8 cellular contexts compared by ENCODE assay signal in genomic region chr17:3695723-3696411, GRCh38. TPM values are rescaled to one million over a fixed set of nuclear protein-coding genes. Genes with fewer than 3 reads are reported as not detected.
DNase-seq lines count a peak whose midpoint lies in the region; ATAC-seq and TF ChIP-seq lines count a peak whose summit lies in the region.

Gene P2RX5, minus strand, starts transcription at chr17:3696155. Its CDS starts 150 bp downstream, at chr17:3696005.

- H3K9me3 ChIP-seq in MM.1S (replicated peaks; ENCODE audit: insufficient read depth, low read length) (no peaks in the 10 kb centered on the region), osteoblast (ENCODE audit: low read depth, low read length) (peaks cover 4% of the 10 kb centered on the region)

- H3K79me2 ChIP-seq in MM.1S (ENCODE audit: low read length) (peaks cover 47% of the 10 kb centered on the region), osteoblast (ENCODE audit: insufficient read depth, low read length) (no peaks in the 10 kb centered on the region)

- H3K4me2 ChIP-seq in MM.1S (ENCODE audit: low read depth, low read length) (peak within 1 kb of the TSS; percentile 94), osteoblast (ENCODE audit: insufficient read depth, low read length) (peak within 1 kb of the TSS; percentile 90)

- TF ChIP-seq CTCF in MM.1S (IDR thresholded peaks at IDR 0.05; ENCODE audit: low read length) (no peak), fibroblast of villous mesenchyme (IDR thresholded peaks at IDR 0.05; ENCODE audit: insufficient read depth, low read depth, low read length) (no peak), osteoblast (IDR thresholded peaks at IDR 0.05; ENCODE audit: extremely low read depth, low read depth, low read length) (no peak)

- H3K27ac ChIP-seq in MM.1S (ENCODE audit: low read length) (peak within 1 kb of the TSS; percentile 35; the same call in 1 of the 2 replicates), osteoblast (ENCODE audit: low read depth, low read length) (no peak within 1 kb of the TSS)

- peak within 1 kb of the TSS; percentile 77 for H3K9ac ChIP-seq in MM.1S (ENCODE audit: low read length)

- H4K20me1 ChIP-seq in MM.1S (ENCODE audit: insufficient read depth, low read length) = no peaks in the 10 kb centered on the region
- no peaks in the 10 kb centered on the region for H4K20me1 ChIP-seq in osteoblast (ENCODE audit: insufficient read depth, low read length)

- no peaks in the 10 kb centered on the region for H3K27me3 ChIP-seq in MM.1S (replicated peaks; ENCODE audit: insufficient read depth, low read length)
- H3K27me3 ChIP-seq in osteoblast (ENCODE audit: insufficient read depth, low read length) = peaks cover 3% of the 10 kb centered on the region

- 0 out of 2 replicates have a peak, but pooled peaks cover 3% of the 10 kb centered on the region for H3K4me1 ChIP-seq in MM.1S (ENCODE audit: low read length)
- H3K4me1 ChIP-seq in osteoblast (ENCODE audit: insufficient read depth, low read length) = peaks cover 12% of the 10 kb centered on the region

- no peaks in the 10 kb centered on the region for H3K9me2 ChIP-seq in MM.1S (replicated peaks; ENCODE audit: insufficient read depth, low read length)

- H2AFZ ChIP-seq in MM.1S (ENCODE audit: low read length) (peak within 1 kb of the TSS; percentile 85), osteoblast (ENCODE audit: low read length) (peak within 1 kb of the TSS; percentile 80)

- no peaks in the 10 kb centered on the region for H3F3A ChIP-seq in MM.1S (ENCODE audit: insufficient read depth, low read length)

- ATAC-seq in HG02623 (IDR thresholded peaks at IDR 0.05; ENCODE audit: unreplicated experiment) = no peak

- H3K4me3 ChIP-seq in MM.1S (ENCODE audit: low read length) (peak within 1 kb of the TSS; percentile 95), fibroblast of villous mesenchyme (ENCODE audit: low read depth, low read length) (peak within 1 kb of the TSS; percentile 58), osteoblast (ENCODE audit: insufficient read depth, low read length) (peak within 1 kb of the TSS; percentile 75)

- DNase-seq in GM03348 (ENCODE audit: low spot score) = peak; percentile 62
- DNase-seq in MM.1S = peak; percentile 65
- DNase-seq in activated T-cell treated with anti-CD3 and anti-CD28 coated beads for 48 hours (ENCODE audit: low read depth) = peak; percentile 36
- peak; percentile 16 for DNase-seq in fibroblast of villous mesenchyme (ENCODE audit: low read depth)
- peak; percentile 86 for DNase-seq in osteoblast (ENCODE audit: insufficient read length, low spot score, missing footprints)
- DNase-seq in KG1 (lab: John Stamatoyannopoulos, UW) = no peak
- DNase-seq in NCI-H2081 treated with DMSO at 0.1 percent for 48 hours (lab: John Stamatoyannopoulos, UW) = no peak

- no peaks in the 10 kb centered on the region for H3K36me3 ChIP-seq in MM.1S (replicated peaks; ENCODE audit: insufficient read depth, low read length)
- no peaks in the 10 kb centered on the region for H3K36me3 ChIP-seq in osteoblast (ENCODE audit: insufficient read depth, low read length)

RNA-seq across cellular contexts. Expression of gene P2RX5, which starts in this region (rescaled TPM):
- total RNA-seq in fibroblast of villous mesenchyme (0.32 and 2.2 TPM in 2 replicates), osteoblast (0.36 TPM in 1 of 2 replicates, not detected in the other)

Comparison
In these comparisons a context has a peak if more than half of its experiments do, and no peak if none do; other contexts are left out.
1. Peak in DNase-seq, H3K4me3 ChIP-seq and H3K4me2 ChIP-seq in osteoblast; RNA of the gene not detected or under 1 TPM.
2. DNase-seq: peak in GM03348 (single experiment), MM.1S (single experiment), activated T-cell treated with anti-CD3 and anti-CD28 coated beads for 48 hours (single experiment) and fibroblast of villous mesenchyme (single experiment); none in KG1 (single experiment) and NCI-H2081 treated with DMSO at 0.1 percent for 48 hours (single experiment).
3. Peak in every context shown above with its lines, with median percentiles within 50 percentile points of each other: H3K4me3 ChIP-seq.